27 cellular contexts compared by ENCODE assay signal in the genomic region with DNA sequence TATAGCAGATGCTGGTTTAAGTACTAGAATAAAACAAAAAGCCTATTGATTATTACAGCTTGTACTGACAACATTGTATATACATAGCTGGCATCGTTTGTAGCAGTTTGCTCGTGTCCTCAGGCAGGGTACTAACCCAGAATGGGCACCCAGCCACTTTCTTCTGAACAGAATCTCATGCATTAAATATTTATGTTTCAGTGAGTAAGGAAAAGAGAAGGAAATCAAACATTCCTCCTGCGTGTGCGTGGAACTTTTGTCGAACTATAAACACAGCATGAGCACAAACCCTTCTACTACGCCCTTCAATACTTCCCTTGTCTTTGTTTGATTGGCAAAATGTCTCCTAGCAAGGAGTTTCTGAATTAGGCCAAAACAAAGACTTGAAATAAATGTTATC.
"Had no signal": no experiment of that assay in that cellular context is flagged by ENCODE, and none has a peak within 500 bp of the region (broad histone marks: within the 10 kb centered on the region; RNA-seq: fewer than 3 reads in every experiment).

No MANE protein-coding gene starts in this region.

- H3K36me3 Mint-ChIP-seq: activated naive CD4-positive, alpha-beta T cell treated with anti-CD3 and anti-CD28 coated beads, Interleukin-2, amount 50 U/mL, for 24 hours; stimulated activated effector memory CD8-positive, alpha-beta T cell treated with anti-CD3 and anti-CD28 coated beads, Interleukin-12 subunit alpha, Interleukin-12 subunit beta, amount 100 ng/mL, for 72 hours had no signal

- DNase-seq: activated B cell treated with CpG ODN at 0.5 μM for 24 hours; activated CD4-positive, alpha-beta T cell treated with anti-CD3 and anti-CD28 coated beads, Interleukin-2, amount 50 U/mL, for 1 hour; activated CD8-positive, alpha-beta T cell treated with anti-CD3 and anti-CD28 coated beads for 36 hours; activated gamma-delta T cell treated with Interleukin-2 at 50 U/mL for 16 hours; activated naive CD8-positive, alpha-beta T cell treated with anti-CD3 and anti-CD28 coated beads, Interleukin-2, amount 50 U/mL, for 24 hours; activated T-cell treated with anti-CD3 and anti-CD28 coated beads, Interleukin-2, amount 50 U/mL, for 4 hours; anterior cingulate cortex; dorsolateral prefrontal cortex; glutamatergic neuron; kidney; left colon; mammary epithelial cell; ovary; sigmoid colon; small intestine; stimulated activated CD4-positive, alpha-beta T cell treated with anti-CD3 and anti-CD28 coated beads, Interleukin-4, amount 100 ng/mL, for 24 hours; T-helper 1 cell; upper lobe of left lung had no signal

- H3K4me3 ChIP-seq: dorsolateral prefrontal cortex, esophagus muscularis mucosa, ovary, sigmoid colon, upper lobe of left lung had no signal

- H3K4me1 Mint-ChIP-seq: activated B cell treated with CpG ODN at 0.5 μM for 24 hours; activated naive CD4-positive, alpha-beta T cell treated with anti-CD3 and anti-CD28 coated beads, Interleukin-2, amount 50 U/mL, for 24 hours; activated naive CD8-positive, alpha-beta T cell treated with anti-CD3 and anti-CD28 coated beads, Interleukin-2, amount 50 U/mL, for 24 hours; activated T-helper 17 cell treated with anti-CD3 and anti-CD28 coated beads, Interleukin-2, amount 50 U/mL, for 72 hours; central memory CD8-positive, alpha-beta T cell; nephron; stimulated activated effector memory CD8-positive, alpha-beta T cell treated with anti-CD3 and anti-CD28 coated beads, Interleukin-12 subunit alpha, Interleukin-12 subunit beta, amount 100 ng/mL, for 72 hours had no signal

- H3K27ac ChIP-seq: dorsolateral prefrontal cortex, esophagus muscularis mucosa, ovary, sigmoid colon had no signal

- ATAC-seq: activated CD8-positive, alpha-beta T cell treated with anti-CD3 and anti-CD28 coated beads for 36 hours; activated naive CD8-positive, alpha-beta T cell treated with anti-CD3 and anti-CD28 coated beads, Interleukin-2, amount 50 U/mL, for 24 hours; activated T-cell treated with anti-CD3 and anti-CD28 coated beads, Interleukin-2, amount 50 U/mL, for 4 hours; activated T-helper 17 cell treated with anti-CD3 and anti-CD28 coated beads, Interleukin-2, amount 50 U/mL, for 72 hours; left colon; stimulated activated effector memory CD8-positive, alpha-beta T cell treated with anti-CD3 and anti-CD28 coated beads, Interleukin-12 subunit alpha, Interleukin-12 subunit beta, amount 100 ng/mL, for 72 hours had no signal

- H3K27me3 ChIP-seq: dorsolateral prefrontal cortex, esophagus muscularis mucosa, ovary, sigmoid colon, upper lobe of left lung had no signal

- H3K27ac Mint-ChIP-seq: activated B cell treated with CpG ODN at 0.5 μM for 24 hours; activated CD8-positive, alpha-beta T cell treated with anti-CD3 and anti-CD28 coated beads for 36 hours; activated naive CD4-positive, alpha-beta T cell treated with anti-CD3 and anti-CD28 coated beads, Interleukin-2, amount 50 U/mL, for 24 hours; activated naive CD8-positive, alpha-beta T cell treated with anti-CD3 and anti-CD28 coated beads, Interleukin-2, amount 50 U/mL, for 24 hours; activated T-helper 17 cell treated with anti-CD3 and anti-CD28 coated beads, Interleukin-2, amount 50 U/mL, for 72 hours; nephron; progenitor cell of endocrine pancreas; stimulated activated effector memory CD8-positive, alpha-beta T cell treated with anti-CD3 and anti-CD28 coated beads, Interleukin-12 subunit alpha, Interleukin-12 subunit beta, amount 100 ng/mL, for 72 hours; stimulated activated naive CD8-positive, alpha-beta T cell treated with anti-CD3 and anti-CD28 coated beads, Interleukin-15, Interleukin-2, amounts not matched to agents 100 ng/mL and 50 ng/mL, for 24 hours; T-helper 2 cell treated with Interferon-gamma antibody and Interleukin-4, amounts not matched to agents 5 μg/mL and 100 μg/mL, for 36 hours had no signal

- H3K9me3 ChIP-seq: esophagus muscularis mucosa, ovary, upper lobe of left lung had no signal

- H3K36me3 ChIP-seq: esophagus muscularis mucosa, ovary, sigmoid colon, upper lobe of left lung had no signal

- H3K4me3 Mint-ChIP-seq: activated B cell treated with CpG ODN at 0.5 μM for 24 hours; activated CD8-positive, alpha-beta T cell treated with anti-CD3 and anti-CD28 coated beads for 36 hours; activated naive CD4-positive, alpha-beta T cell treated with anti-CD3 and anti-CD28 coated beads, Interleukin-2, amount 50 U/mL, for 24 hours; activated naive CD8-positive, alpha-beta T cell treated with anti-CD3 and anti-CD28 coated beads, Interleukin-2, amount 50 U/mL, for 24 hours; activated T-cell treated with anti-CD3 and anti-CD28 coated beads, Interleukin-2, amount 50 U/mL, for 4 hours; activated T-helper 17 cell treated with anti-CD3 and anti-CD28 coated beads, Interleukin-2, amount 50 U/mL, for 72 hours; central memory CD8-positive, alpha-beta T cell; nephron; stimulated activated effector memory CD8-positive, alpha-beta T cell treated with anti-CD3 and anti-CD28 coated beads, Interleukin-12 subunit alpha, Interleukin-12 subunit beta, amount 100 ng/mL, for 72 hours; stimulated activated naive CD8-positive, alpha-beta T cell treated with anti-CD3 and anti-CD28 coated beads, Interleukin-15, Interleukin-2, amounts not matched to agents 100 ng/mL and 50 ng/mL, for 24 hours; T-helper 2 cell treated with Interferon-gamma antibody and Interleukin-4, amounts not matched to agents 5 μg/mL and 100 μg/mL, for 36 hours had no signal

- H3K27me3 Mint-ChIP-seq: activated B cell treated with CpG ODN at 0.5 μM for 24 hours; activated CD8-positive, alpha-beta T cell treated with anti-CD3 and anti-CD28 coated beads for 36 hours; activated naive CD4-positive, alpha-beta T cell treated with anti-CD3 and anti-CD28 coated beads, Interleukin-2, amount 50 U/mL, for 24 hours; activated naive CD8-positive, alpha-beta T cell treated with anti-CD3 and anti-CD28 coated beads, Interleukin-2, amount 50 U/mL, for 24 hours; activated T-helper 17 cell treated with anti-CD3 and anti-CD28 coated beads, Interleukin-2, amount 50 U/mL, for 72 hours; central memory CD8-positive, alpha-beta T cell; progenitor cell of endocrine pancreas; stimulated activated naive CD8-positive, alpha-beta T cell treated with anti-CD3 and anti-CD28 coated beads, Interleukin-15, Interleukin-2, amounts not matched to agents 100 ng/mL and 50 ng/mL, for 24 hours had no signal
